In the genomic region with DNA sequence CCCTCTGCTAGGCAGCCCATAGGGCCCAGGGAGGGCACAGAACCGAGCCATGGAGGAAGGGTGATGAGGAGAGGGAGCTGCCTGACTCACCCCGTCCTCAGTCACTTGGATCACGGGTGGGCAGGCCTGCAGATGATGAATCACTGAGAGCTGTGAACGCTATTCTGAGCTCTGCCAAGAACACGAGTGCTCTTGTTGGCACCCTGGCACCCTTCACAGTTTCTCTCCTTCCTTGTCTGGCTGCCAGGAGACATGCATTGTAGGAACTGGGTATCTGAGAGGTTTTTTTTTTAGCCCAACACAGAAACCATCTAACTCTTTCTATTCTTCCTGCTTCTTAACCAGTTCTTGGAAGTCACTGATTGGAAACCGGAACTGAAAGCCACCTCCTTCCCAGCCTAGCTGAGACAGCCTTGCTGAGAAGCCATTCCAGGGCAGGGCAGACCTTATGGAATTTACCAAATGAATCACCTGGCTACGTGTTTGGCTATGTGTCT, we compare ENCODE assay signal across 8 cellular contexts.
A peak's percentile ranks its signal among the peaks of the same experiment; 100 is the strongest.
DNase-seq lines count a peak whose midpoint lies in the region; ATAC-seq, FAIRE-seq and TF ChIP-seq lines count a peak whose summit lies in the region.

No MANE protein-coding gene starts in this region.

- H3K9me3 ChIP-seq in T-helper 17 cell (ENCODE audit: control insufficient read depth, low read length, poor library complexity, severe bottlenecking): no peaks in the 10 kb centered on the region

- H3K27ac Mint-ChIP-seq in T-helper 17 cell (no peak overlapping the region), osteocyte (ENCODE audit: unreplicated experiment) (peak overlapping the region; percentile 24)

- peak; percentile 67 for DNase-seq in NK-92 treated with Interleukin-12 subunit alpha and Interleukin-12 subunit beta, amount 100 ng/mL, for 24 hours (lab: John Stamatoyannopoulos, UW)
- DNase-seq in NK-92 (lab: John Stamatoyannopoulos, UW; ENCODE audit: unreplicated experiment) (no peak), T-helper 17 cell (no peak), fibroblast of pulmonary artery (ENCODE audit: low read depth) (peak; percentile 64), osteocyte (ENCODE audit: extremely low spot score, unreplicated experiment) (no peak), GDM1 (lab: John Stamatoyannopoulos, UW) (no peak), D721Med (ENCODE audit: insufficient read length, low spot score) (no peak)

- H3K4me3 Mint-ChIP-seq in T-helper 17 cell (no peak overlapping the region), osteocyte (ENCODE audit: unreplicated experiment) (peak overlapping the region; percentile 19)

- no peak for FAIRE-seq in D721Med (lab: Jason Lieb, UNC)

- H3K27me3 Mint-ChIP-seq in T-helper 17 cell (peaks cover 9% of the 10 kb centered on the region), osteocyte (ENCODE audit: unreplicated experiment) (no peaks in the 10 kb centered on the region)

- TF ChIP-seq CTCF in fibroblast of pulmonary artery (IDR thresholded peaks at IDR 0.05; ENCODE audit: low read length, missing control alignments) (no peak), osteocyte (IDR thresholded peaks at IDR 0.05) (no peak), D721Med (IDR thresholded peaks at IDR 0.05; ENCODE audit: insufficient read depth, missing control alignments) (no peak)

- peaks cover 20% of the 10 kb centered on the region for H3K9me3 Mint-ChIP-seq in osteocyte (ENCODE audit: unreplicated experiment)

- H3K4me3 ChIP-seq in fibroblast of pulmonary artery (replicated peaks; ENCODE audit: low read depth, low read length): no peak overlapping the region

- H3K36me3 Mint-ChIP-seq in T-helper 17 cell (ENCODE audit: low read depth) (no peaks in the 10 kb centered on the region), osteocyte (ENCODE audit: unreplicated experiment) (peaks cover 9% of the 10 kb centered on the region)

- ATAC-seq in T-helper 17 cell: peak; percentile 42
- ATAC-seq in HG03520 (IDR thresholded peaks at IDR 0.05; ENCODE audit: unreplicated experiment): no peak

- H3K4me1 Mint-ChIP-seq in T-helper 17 cell: peaks cover 5% of the 10 kb centered on the region
- peaks cover 18% of the 10 kb centered on the region for H3K4me1 Mint-ChIP-seq in osteocyte (ENCODE audit: unreplicated experiment)

Comparison
In these comparisons a context has a peak if more than half of its experiments do, and no peak if none do; other contexts are left out.
1. DNase-seq: peak in NK-92 treated with Interleukin-12 subunit alpha and Interleukin-12 subunit beta, amount 100 ng/mL, for 24 hours (single experiment) and fibroblast of pulmonary artery (single experiment); none in NK-92 (single experiment), T-helper 17 cell (0 of 3), osteocyte (single experiment), GDM1 (single experiment) and D721Med (single experiment).